In the genomic region with DNA sequence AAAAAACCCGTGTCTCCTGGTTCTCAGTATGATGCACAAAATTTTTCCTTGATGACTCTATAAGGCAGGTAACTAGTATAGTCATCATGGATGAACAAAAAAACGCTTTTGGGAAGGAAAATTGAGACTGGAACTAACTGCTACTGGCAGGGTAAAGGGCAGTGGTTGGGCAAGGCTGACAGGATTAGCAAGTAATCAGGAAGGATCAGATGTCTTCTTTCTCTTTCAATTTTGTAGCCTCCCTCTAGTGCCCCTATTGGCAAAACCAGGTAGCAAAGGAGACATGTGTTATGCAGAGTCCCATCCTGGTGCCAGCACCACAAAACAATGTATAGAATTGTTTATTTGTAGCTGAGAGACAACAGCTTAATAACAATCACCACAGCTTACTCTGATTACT, we compare ENCODE assay signal across 11 cellular contexts. TPM values are rescaled to one million over a fixed set of nuclear protein-coding genes. Genes with fewer than 3 reads are reported as not detected.
DNase-seq lines count a peak whose midpoint lies in the region; ATAC-seq and TF ChIP-seq lines count a peak whose summit lies in the region.
"Had no signal": no experiment of that assay in that cellular context is flagged by ENCODE, and none has a peak within 500 bp of the region (broad histone marks: within the 10 kb centered on the region; RNA-seq: fewer than 3 reads in every experiment).

No MANE protein-coding gene starts in this region.

- H3K4me3 Mint-ChIP-seq in endodermal cell = no peak overlapping the region
- peak overlapping the region in 1 of 10 donors; percentile 12 for H3K4me3 Mint-ChIP-seq in naive thymus-derived CD8-positive, alpha-beta T cell
- H3K4me3 Mint-ChIP-seq: B cell had no signal

- 45% methylated on average over 2 of the region's 2 CpGs; no CpG with 5 or more reads in 1 of the 2 experiments for WGBS in endodermal cell (ENCODE audit: insufficient coverage in 1 of 2, insufficient read length in 1 of 2), 2 experiments

- H3K4me1 Mint-ChIP-seq in endodermal cell = no peaks in the 10 kb centered on the region
- no peaks in the 10 kb centered on the region for H3K4me1 Mint-ChIP-seq in naive thymus-derived CD8-positive, alpha-beta T cell
- H3K4me1 Mint-ChIP-seq: B cell had no signal

- peaks cover 22% of the 10 kb centered on the region for H3K9me3 Mint-ChIP-seq in endodermal cell
- peaks cover 0 to 1% (median 0%) of the 10 kb centered on the region in 9 donors for H3K9me3 Mint-ChIP-seq in naive thymus-derived CD8-positive, alpha-beta T cell

- no peaks in the 10 kb centered on the region for H3K36me3 Mint-ChIP-seq in endodermal cell (ENCODE audit: low read depth)
- H3K36me3 Mint-ChIP-seq in naive thymus-derived CD8-positive, alpha-beta T cell = no peaks in the 10 kb centered on the region

- ATAC-seq in GM19395 (IDR thresholded peaks at IDR 0.05; ENCODE audit: unreplicated experiment) = peak; percentile 75
- ATAC-seq in GM21390 (IDR thresholded peaks at IDR 0.05; ENCODE audit: unreplicated experiment) = no peak
- ATAC-seq in naive thymus-derived CD8-positive, alpha-beta T cell = no peak
- ATAC-seq: foreskin keratinocyte had no signal

- intact Hi-C loops in ascending aorta (cut with DNase I) = no loop called here

- H3K9me3 ChIP-seq in endodermal cell (ENCODE audit: control insufficient read depth, low read length) = no peaks in the 10 kb centered on the region
- H3K9me3 ChIP-seq in ascending aorta = no peaks in the 10 kb centered on the region

- H3K4me1 ChIP-seq in endodermal cell (ENCODE audit: control insufficient read depth, insufficient read depth, low read length) = no peaks in the 10 kb centered on the region
- H3K4me1 ChIP-seq in ascending aorta = no peaks in the 10 kb centered on the region
- H3K4me1 ChIP-seq: foreskin keratinocyte had no signal

- POLR2A ChIA-PET in naive thymus-derived CD8-positive, alpha-beta T cell (lab: Charles Lee) = no interaction called here

- no peak overlapping the region for H3K27ac Mint-ChIP-seq in endodermal cell
- no peak overlapping the region for H3K27ac Mint-ChIP-seq in naive thymus-derived CD8-positive, alpha-beta T cell
- H3K27ac Mint-ChIP-seq: B cell had no signal

- no peaks in the 10 kb centered on the region for H3K36me3 ChIP-seq in endodermal cell (ENCODE audit: control insufficient read depth, insufficient read depth, low read length)
- no peaks in the 10 kb centered on the region for H3K36me3 ChIP-seq in ascending aorta

- DNase-seq in A172 (ENCODE audit: low spot score) (peak; percentile 14), NCI-H2029 treated with DMSO at 0.1 percent for 48 hours (lab: John Stamatoyannopoulos, UW) (peak; percentile 18), endodermal cell (peak; percentile 72), cerebellar nuclear complex (lab: John Stamatoyannopoulos, UW) (no peak), ascending aorta (ENCODE audit: low spot score in 2 of 2) (no peak)
- DNase-seq in naive thymus-derived CD8-positive, alpha-beta T cell = no peak
- DNase-seq: foreskin keratinocyte had no signal

- no peak overlapping the region for H3K27ac ChIP-seq in endodermal cell (ENCODE audit: low read depth, low read length)
- H3K27ac ChIP-seq in ascending aorta = no peak overlapping the region
- H3K27ac ChIP-seq: foreskin keratinocyte had no signal

- no peak overlapping the region for H3K9ac ChIP-seq in endodermal cell (ENCODE audit: extremely low read depth, low read length, poor library complexity, severe bottlenecking)

- H3K27me3 Mint-ChIP-seq in endodermal cell (ENCODE audit: insufficient read depth) = peaks cover 2% of the 10 kb centered on the region
- no peaks in the 10 kb centered on the region for H3K27me3 Mint-ChIP-seq in naive thymus-derived CD8-positive, alpha-beta T cell
- H3K27me3 Mint-ChIP-seq: B cell had no signal

- H3K4me3 ChIP-seq in endodermal cell (ENCODE audit: low read length) (no peak overlapping the region), ascending aorta (no peak overlapping the region)

- TF ChIP-seq CTCF in endodermal cell (conservative IDR thresholded peaks at IDR 0.05) (peak; percentile 68), ascending aorta (IDR thresholded peaks at IDR 0.05) (no peak)

- no peaks in the 10 kb centered on the region for H3K27me3 ChIP-seq in endodermal cell (ENCODE audit: control insufficient read depth, insufficient read depth, low read length, poor library complexity, severe bottlenecking)
- H3K27me3 ChIP-seq in ascending aorta = no peaks in the 10 kb centered on the region
- H3K27me3 ChIP-seq: foreskin keratinocyte had no signal

RNA-seq across cellular contexts. Expression of gene SLITRK4, which starts 12.8 kb away (rescaled TPM):
- total RNA-seq in A172 (2014; rRNA removed; shearing (Covaris generic)) = not detected in 2 replicates
- total RNA-seq in endodermal cell = 10 to 100 TPM in 1 of 2 donors, 1 to 10 TPM in 1; 5.6 to 11.5 TPM
- polyA plus RNA-seq in endodermal cell (2013, experiment 1 of 2) = 2.8 TPM
- 1.9 TPM for polyA plus RNA-seq in endodermal cell (2013, experiment 2 of 2)
- total RNA-seq in ascending aorta = 2.6 TPM
- total RNA-seq in naive thymus-derived CD8-positive, alpha-beta T cell = not detected
- polyA plus RNA-seq in naive thymus-derived CD8-positive, alpha-beta T cell = not detected
- total RNA-seq: B cell; foreskin keratinocyte; T-helper 2 cell treated with Interferon-gamma antibody and Interleukin-4, amounts not matched to agents 100 ng/mL and 5 ng/mL, for 36 hours had no signal
- polyA plus RNA-seq: foreskin keratinocyte had no signal

Comparison
In these comparisons a context has a peak if more than half of its experiments do, and no peak if none do; other contexts are left out.
1. DNase-seq: peak in A172 (single experiment), NCI-H2029 treated with DMSO at 0.1 percent for 48 hours (single experiment) and endodermal cell (single experiment); none in cerebellar nuclear complex (0 of 2), ascending aorta (0 of 2) and naive thymus-derived CD8-positive, alpha-beta T cell (0 of 10).